In genomic region chr15:90099868-90100854, GRCh38 we compare ENCODE assay signal across 8 cellular contexts. TPM values are rescaled to one million over a fixed set of nuclear protein-coding genes. Genes with fewer than 3 reads are reported as not detected.
A peak's percentile ranks its signal among the peaks of the same experiment; 100 is the strongest.
DNase-seq lines count a peak whose midpoint lies in the region; ATAC-seq lines count a peak whose summit lies in the region.

No MANE protein-coding gene starts in this region.

- peak overlapping the region in 18 of 21 experiments; percentile 43 to 99 (median 94) for H3K27ac ChIP-seq in skin epidermis

- no peaks in the 10 kb centered on the region for H3K9me3 Mint-ChIP-seq in activated T-helper 2 cell treated with anti-CD3 and anti-CD28 coated beads, Interferon-gamma antibody, Interleukin-2, Interleukin-4, amounts not matched to agents 10 μg/mL and 5 μg/mL and 100 μg/mL, durations not matched to agents 14 hours and 24 hours and 36 hours

- peak; percentile 17 for DNase-seq in CD1c-positive myeloid dendritic cell (ENCODE audit: extremely low spot score)
- DNase-seq in HCEC 1CT: peak; percentile 16
- no peak for DNase-seq in activated T-helper 2 cell treated with anti-CD3 and anti-CD28 coated beads, Interferon-gamma antibody, Interleukin-2, Interleukin-4, amounts not matched to agents 10 μg/mL and 5 μg/mL and 100 μg/mL, durations not matched to agents 14 hours and 24 hours and 36 hours (ENCODE audit: low spot score)
- DNase-seq in left ventricle myocardium superior: peak; percentile 70
- DNase-seq in islet precursor cell: no peak

- H3K27ac Mint-ChIP-seq in activated T-helper 2 cell treated with anti-CD3 and anti-CD28 coated beads, Interferon-gamma antibody, Interleukin-2, Interleukin-4, amounts not matched to agents 10 μg/mL and 5 μg/mL and 100 μg/mL, durations not matched to agents 14 hours and 24 hours and 36 hours: peak overlapping the region; percentile 91

- H3K27me3 Mint-ChIP-seq in activated T-helper 2 cell treated with anti-CD3 and anti-CD28 coated beads, Interferon-gamma antibody, Interleukin-2, Interleukin-4, amounts not matched to agents 10 μg/mL and 5 μg/mL and 100 μg/mL, durations not matched to agents 14 hours and 24 hours and 36 hours (ENCODE audit: low read depth): peaks cover 7% of the 10 kb centered on the region

- H3K36me3 Mint-ChIP-seq in activated T-helper 2 cell treated with anti-CD3 and anti-CD28 coated beads, Interferon-gamma antibody, Interleukin-2, Interleukin-4, amounts not matched to agents 10 μg/mL and 5 μg/mL and 100 μg/mL, durations not matched to agents 14 hours and 24 hours and 36 hours (ENCODE audit: low read depth): peaks cover 24% of the 10 kb centered on the region

- H3K4me3 ChIP-seq in skin epidermis: peak overlapping the region in 3 of 7 experiments; percentile 82 to 97 (median 86)

- peaks cover 67% of the 10 kb centered on the region for H3K4me1 Mint-ChIP-seq in activated T-helper 2 cell treated with anti-CD3 and anti-CD28 coated beads, Interferon-gamma antibody, Interleukin-2, Interleukin-4, amounts not matched to agents 10 μg/mL and 5 μg/mL and 100 μg/mL, durations not matched to agents 14 hours and 24 hours and 36 hours (ENCODE audit: low read depth)

- peak overlapping the region; percentile 90 for H3K4me3 Mint-ChIP-seq in activated T-helper 2 cell treated with anti-CD3 and anti-CD28 coated beads, Interferon-gamma antibody, Interleukin-2, Interleukin-4, amounts not matched to agents 10 μg/mL and 5 μg/mL and 100 μg/mL, durations not matched to agents 14 hours and 24 hours and 36 hours (ENCODE audit: low read depth)

- intact Hi-C loops in activated T-helper 2 cell treated with anti-CD3 and anti-CD28 coated beads, Interferon-gamma antibody, Interleukin-2, Interleukin-4, amounts not matched to agents 10 μg/mL and 5 μg/mL and 100 μg/mL, durations not matched to agents 14 hours and 24 hours and 36 hours (cut with micrococcal nuclease): loop anchor here (2.0 to 5.0 kb wide), 3 partner anchors 61 to 208 kb away; partner anchors contain the start of genes AP3S2, CIB1 and GDPGP1
- intact Hi-C loops in left ventricle myocardium superior (cut with micrococcal nuclease): no loop called here

- no peak for ATAC-seq in left ventricle myocardium superior
- ATAC-seq in HG03460 (IDR thresholded peaks at IDR 0.05; ENCODE audit: unreplicated experiment): no peak
- ATAC-seq in GM18502 (IDR thresholded peaks at IDR 0.05; ENCODE audit: poor library complexity, unreplicated experiment): no peak

RNA-seq across cellular contexts. Expression of gene IDH2, which starts 2.1 kb away (rescaled TPM):
- 139 and 141 TPM in 2 replicates for total RNA-seq in activated T-helper 2 cell treated with anti-CD3 and anti-CD28 coated beads, Interferon-gamma antibody, Interleukin-2, Interleukin-4, amounts not matched to agents 10 μg/mL and 5 μg/mL and 100 μg/mL, durations not matched to agents 14 hours and 24 hours and 36 hours
- total RNA-seq in left ventricle myocardium superior: 1,172 TPM

Comparison
In these comparisons a context has a peak if more than half of its experiments do, and no peak if none do; other contexts are left out.
1. DNase-seq: peak in CD1c-positive myeloid dendritic cell (single experiment), HCEC 1CT (single experiment) and left ventricle myocardium superior (single experiment); none in activated T-helper 2 cell treated with anti-CD3 and anti-CD28 coated beads, Interferon-gamma antibody, Interleukin-2, Interleukin-4, amounts not matched to agents 10 μg/mL and 5 μg/mL and 100 μg/mL, durations not matched to agents 14 hours and 24 hours and 36 hours (single experiment) and islet precursor cell (single experiment).